Comparison of ENCODE assay signal across 26 cellular contexts in genomic region chr10:67959839-67960476, GRCh38.
DNase-seq lines count a peak whose midpoint lies in the region; ATAC-seq, FAIRE-seq and TF ChIP-seq lines count a peak whose summit lies in the region.
"Had no signal": no experiment of that assay in that cellular context is flagged by ENCODE, and none has a peak within 500 bp of the region (broad histone marks: within the 10 kb centered on the region; RNA-seq: fewer than 3 reads in every experiment).

No MANE protein-coding gene starts in this region.

- no peak overlapping the region for H3K9ac ChIP-seq in SK-N-MC (ENCODE audit: insufficient read length)
- H3K9ac ChIP-seq: BLaER1 treated with 17β-estradiol and CSF1 and Interleukin-3, amounts not matched to agents 10 nM and 100 nM had no signal

- H3K36me3 ChIP-seq in SK-N-MC (ENCODE audit: insufficient read depth, low read length) = peaks cover 14% of the 10 kb centered on the region; the same call in 1 of the 2 replicates

- intact Hi-C loops in left colon (cut with DNase I, micrococcal nuclease) = no loop called here

- FAIRE-seq in H54 (lab: Jason Lieb, UNC) = peak; percentile 84
- FAIRE-seq: A204.1 had no signal

- ATAC-seq in left colon = peak; percentile 24
- ATAC-seq: GM23338 had no signal

- no peaks in the 10 kb centered on the region for H3K27me3 Mint-ChIP-seq in neural crest cell (ENCODE audit: low read depth)
- H3K27me3 Mint-ChIP-seq: CD4-positive, alpha-beta T cell had no signal

- H3K27ac Mint-ChIP-seq in neural crest cell (ENCODE audit: unreplicated experiment) = peak overlapping the region; percentile 78
- H3K27ac Mint-ChIP-seq: GM23338 had no signal

- TF ChIP-seq CTCF in neural crest cell (conservative IDR thresholded peaks at IDR 0.05) = no peak

- no peak for DNase-seq in H54 (ENCODE audit: insufficient read length, low spot score)
- DNase-seq in SK-N-MC (ENCODE audit: low read depth, low spot score) = no peak
- no peak for DNase-seq in left colon
- DNase-seq in neural crest cell (ENCODE audit: low read depth, low spot score) = no peak
- no peak for DNase-seq in foreskin melanocyte
- DNase-seq in HT-29 (ENCODE audit: low spot score) = no peak
- no peak for DNase-seq in DMS 273 (lab: John Stamatoyannopoulos, UW; ENCODE audit: unreplicated experiment)
- no peak for DNase-seq in GOT3 (lab: John Stamatoyannopoulos, UW)
- DNase-seq: AML-193; CD4-positive, alpha-beta T cell; COR-L47; HCEC 1CT; KG1; MG63; NCI-H1105 treated with DMSO at 0.1 percent for 48 hours; NCI-H146; NCI-H1930; NCI-H2107; NCI-H446 treated with DMSO at 0.1 percent for 48 hours; NCI-H526; SHP77; SW 1271 had no signal

- no peaks in the 10 kb centered on the region for H3K9me3 ChIP-seq in SK-N-MC (ENCODE audit: low read depth, low read length)
- H3K9me3 ChIP-seq: BLaER1 treated with 17β-estradiol and CSF1 and Interleukin-3, amounts not matched to agents 10 nM and 100 nM; MG63 had no signal

- TF ChIP-seq POLR2A in H54 (IDR thresholded peaks at IDR 0.05; ENCODE audit: low read depth, low read length) = no peak

- no peak overlapping the region for H3K4me3 ChIP-seq in SK-N-MC
- H3K4me3 ChIP-seq: BLaER1 treated with 17β-estradiol and CSF1 and Interleukin-3, amounts not matched to agents 10 nM and 100 nM; GM23338; MG63 had no signal

- peaks cover 19% of the 10 kb centered on the region for H3K36me3 Mint-ChIP-seq in neural crest cell (ENCODE audit: low read depth)

- peak overlapping the region; percentile 14; the same call in 1 of the 2 replicates for H3K27ac ChIP-seq in SK-N-MC
- H3K27ac ChIP-seq: BLaER1 treated with 17β-estradiol and CSF1 and Interleukin-3, amounts not matched to agents 10 nM and 100 nM; RWPE1 had no signal

- no peaks in the 10 kb centered on the region for H3K9me3 Mint-ChIP-seq in neural crest cell
- H3K9me3 Mint-ChIP-seq: CD4-positive, alpha-beta T cell; GM23338 had no signal

- peaks cover 8% of the 10 kb centered on the region for H3K4me1 Mint-ChIP-seq in neural crest cell

- no peak overlapping the region for H3K4me3 Mint-ChIP-seq in neural crest cell
- H3K4me3 Mint-ChIP-seq: CD4-positive, alpha-beta T cell; GM23338 had no signal
